ENCODE assay signal across 1 cellular context in the genomic region with DNA sequence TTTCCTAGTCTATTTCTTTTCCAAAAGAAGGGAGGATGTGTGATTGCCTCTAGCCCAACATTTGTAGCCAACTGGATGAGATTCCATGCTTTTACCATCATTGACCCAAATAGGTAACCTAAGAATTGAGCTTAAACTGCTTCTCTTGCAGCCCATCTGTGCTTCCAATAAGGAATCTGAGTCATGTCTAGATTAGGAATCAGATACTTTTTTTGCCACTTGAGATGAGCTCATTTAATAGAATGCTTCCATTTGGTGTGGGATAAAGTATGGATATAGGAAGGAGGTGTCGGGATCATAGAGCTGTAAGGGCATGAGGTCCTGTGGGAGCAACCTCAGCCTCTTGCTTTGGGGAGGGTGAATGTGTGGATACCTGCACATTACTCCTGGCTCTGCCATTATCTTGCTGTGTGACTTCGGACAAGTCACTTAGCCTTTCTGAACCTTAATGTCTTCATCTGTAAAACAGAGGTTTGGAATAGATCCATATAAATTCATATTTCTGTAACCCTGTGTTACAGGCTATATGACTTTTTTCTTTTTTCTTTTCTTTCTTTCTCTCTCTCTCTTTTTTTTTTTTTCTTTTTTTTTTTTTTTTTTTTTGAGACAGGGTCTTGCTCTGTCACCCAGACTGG.
TF ChIP-seq lines count a peak whose summit lies in the region.

No MANE protein-coding gene starts in this region.

TF ChIP-seq in IMR-90, 13 proteins besides CTCF, POLR2A, EP300 and RAD21 (continued from another document):
- TF ChIP-seq, protein P1, sequence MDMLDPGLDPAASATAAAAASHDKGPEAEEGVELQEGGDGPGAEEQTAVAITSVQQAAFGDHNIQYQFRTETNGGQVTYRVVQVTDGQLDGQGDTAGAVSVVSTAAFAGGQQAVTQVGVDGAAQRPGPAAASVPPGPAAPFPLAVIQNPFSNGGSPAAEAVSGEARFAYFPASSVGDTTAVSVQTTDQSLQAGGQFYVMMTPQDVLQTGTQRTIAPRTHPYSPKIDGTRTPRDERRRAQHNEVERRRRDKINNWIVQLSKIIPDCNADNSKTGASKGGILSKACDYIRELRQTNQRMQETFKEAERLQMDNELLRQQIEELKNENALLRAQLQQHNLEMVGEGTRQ (IDR thresholded peaks at IDR 0.05; ENCODE audit: low read depth, low read length) = no peak
- TF ChIP-seq, protein P2, sequence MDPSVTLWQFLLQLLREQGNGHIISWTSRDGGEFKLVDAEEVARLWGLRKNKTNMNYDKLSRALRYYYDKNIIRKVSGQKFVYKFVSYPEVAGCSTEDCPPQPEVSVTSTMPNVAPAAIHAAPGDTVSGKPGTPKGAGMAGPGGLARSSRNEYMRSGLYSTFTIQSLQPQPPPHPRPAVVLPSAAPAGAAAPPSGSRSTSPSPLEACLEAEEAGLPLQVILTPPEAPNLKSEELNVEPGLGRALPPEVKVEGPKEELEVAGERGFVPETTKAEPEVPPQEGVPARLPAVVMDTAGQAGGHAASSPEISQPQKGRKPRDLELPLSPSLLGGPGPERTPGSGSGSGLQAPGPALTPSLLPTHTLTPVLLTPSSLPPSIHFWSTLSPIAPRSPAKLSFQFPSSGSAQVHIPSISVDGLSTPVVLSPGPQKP (IDR thresholded peaks at IDR 0.05; ENCODE audit: borderline replicate concordance, low read depth, low read length) = no peak
- TF ChIP-seq MAFK (IDR thresholded peaks at IDR 0.05; ENCODE audit: low read depth, low read length) (no peak), RFX5 (IDR thresholded peaks at IDR 0.05; ENCODE audit: low read depth, low read length) (no peak), CEBPB (IDR thresholded peaks at IDR 0.05; ENCODE audit: low read depth, low read length) (no peak), MAZ (IDR thresholded peaks at IDR 0.05; ENCODE audit: borderline replicate concordance, low read depth, low read length) (no peak), FOS (IDR thresholded peaks at IDR 0.05; ENCODE audit: low read depth, low read length) (no peak), CHD1 (IDR thresholded peaks at IDR 0.05; ENCODE audit: low read depth, low read length) (no peak), NFE2L2 (IDR thresholded peaks at IDR 0.05; ENCODE audit: low read depth, low read length) (no peak), MXI1 (IDR thresholded peaks at IDR 0.05; ENCODE audit: borderline replicate concordance, low read depth, low read length) (no peak), SMC3 (IDR thresholded peaks at IDR 0.05; ENCODE audit: low read depth, low read length) (no peak), BHLHE40 (IDR thresholded peaks at IDR 0.05; ENCODE audit: low read depth, low read length) (no peak)
